ENCODE assay signal across 1 cellular context in the genomic region with DNA sequence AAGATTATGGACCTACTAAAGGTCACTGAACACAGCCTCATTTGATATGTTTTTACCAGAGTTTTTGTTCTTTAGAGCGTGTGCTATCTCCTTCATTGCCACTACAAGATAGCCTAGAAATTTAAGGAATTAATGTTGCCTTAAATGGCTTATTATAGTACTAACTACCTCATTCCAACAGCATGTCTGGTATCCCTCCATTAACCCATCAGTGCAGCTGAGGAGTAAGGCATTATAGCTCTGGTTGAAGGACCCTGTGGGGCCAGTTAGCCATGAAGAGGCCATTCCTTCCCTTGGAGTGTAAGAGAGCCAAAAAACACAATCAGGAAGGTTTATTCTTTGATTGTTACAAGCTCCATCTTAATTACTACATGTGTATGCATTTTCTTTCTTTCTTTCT.
TF ChIP-seq lines count a peak whose summit lies in the region.

No MANE protein-coding gene starts in this region.

TF ChIP-seq in HepG2, 621 proteins besides CTCF, POLR2A, EP300 and RAD21:
- TF ChIP-seq ZNF263 (CRISPR knock-in tag; IDR thresholded peaks at IDR 0.05) (no peak), ZNF83 (CRISPR knock-in tag; IDR thresholded peaks at IDR 0.05; ENCODE audit: borderline replicate concordance) (no peak), ZNF747 (CRISPR knock-in tag; IDR thresholded peaks at IDR 0.05; ENCODE audit: borderline replicate concordance) (no peak), NFRKB (IDR thresholded peaks at IDR 0.05) (no peak), GLI4 (CRISPR knock-in tag; IDR thresholded peaks at IDR 0.05; ENCODE audit: borderline replicate concordance) (no peak), ELK4 (CRISPR knock-in tag; IDR thresholded peaks at IDR 0.05; ENCODE audit: borderline replicate concordance) (no peak), TRIM24 (CRISPR knock-in tag; IDR thresholded peaks at IDR 0.05) (no peak), PAF1 (CRISPR knock-in tag; IDR thresholded peaks at IDR 0.05) (no peak), ZNF839 (CRISPR knock-in tag; IDR thresholded peaks at IDR 0.05; ENCODE audit: borderline replicate concordance) (no peak), RARA (CRISPR knock-in tag; IDR thresholded peaks at IDR 0.05) (no peak), NRL (CRISPR knock-in tag; IDR thresholded peaks at IDR 0.05; ENCODE audit: borderline replicate concordance) (no peak)
- TF ChIP-seq, protein P1, sequence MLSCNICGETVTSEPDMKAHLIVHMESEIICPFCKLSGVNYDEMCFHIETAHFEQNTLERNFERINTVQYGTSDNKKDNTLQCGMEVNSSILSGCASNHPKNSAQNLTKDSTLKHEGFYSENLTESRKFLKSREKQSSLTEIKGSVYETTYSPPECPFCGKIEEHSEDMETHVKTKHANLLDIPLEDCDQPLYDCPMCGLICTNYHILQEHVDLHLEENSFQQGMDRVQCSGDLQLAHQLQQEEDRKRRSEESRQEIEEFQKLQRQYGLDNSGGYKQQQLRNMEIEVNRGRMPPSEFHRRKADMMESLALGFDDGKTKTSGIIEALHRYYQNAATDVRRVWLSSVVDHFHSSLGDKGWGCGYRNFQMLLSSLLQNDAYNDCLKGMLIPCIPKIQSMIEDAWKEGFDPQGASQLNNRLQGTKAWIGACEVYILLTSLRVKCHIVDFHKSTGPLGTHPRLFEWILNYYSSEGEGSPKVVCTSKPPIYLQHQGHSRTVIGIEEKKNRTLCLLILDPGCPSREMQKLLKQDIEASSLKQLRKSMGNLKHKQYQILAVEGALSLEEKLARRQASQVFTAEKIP (CRISPR knock-in tag; IDR thresholded peaks at IDR 0.05; ENCODE audit: borderline replicate concordance), result no peak
